ENCODE assay signal across 33 cellular contexts in genomic region chr12:100779191-100779590, GRCh38. TPM values are rescaled to one million over a fixed set of nuclear protein-coding genes. Genes with fewer than 3 reads are reported as not detected.
"Had no signal": no experiment of that assay in that cellular context is flagged by ENCODE, and none has a peak within 500 bp of the region (broad histone marks: within the 10 kb centered on the region; RNA-seq: fewer than 3 reads in every experiment).

No MANE protein-coding gene starts in this region.

- H2AFZ ChIP-seq: hepatocyte had no signal

- H3K4me1 ChIP-seq: ascending aorta, esophagus muscularis mucosa, foreskin keratinocyte, gastrocnemius medialis, heart left ventricle had no signal

- H3K9me3 Mint-ChIP-seq: activated CD4-positive, alpha-beta memory T cell treated with anti-CD3 and anti-CD28 coated beads, Interleukin-2, amount 10 ng/mL, durations not matched to agents 7 days and 5 days; activated CD4-positive, alpha-beta T cell treated with anti-CD3 and anti-CD28 coated beads, Interleukin-2, amount 10 ng/mL, durations not matched to agents 24 days and 14 days; activated naive CD8-positive, alpha-beta T cell treated with anti-CD3 and anti-CD28 coated beads, Interleukin-2, amount 10 ng/mL, durations not matched to agents 7 days and 5 days; activated T-cell treated with anti-CD3 and anti-CD28 coated beads, Interleukin-2, amount 50 U/mL, for 24 hours; activated T-cell treated with anti-CD3 and anti-CD28 coated beads, Interleukin-2, amount 50 U/mL, for 72 hours; T-helper 2 cell treated with Interferon-gamma antibody and Interleukin-4, amounts not matched to agents 5 μg/mL and 100 μg/mL, for 36 hours had no signal

- DNase-seq: activated CD4-positive, alpha-beta memory T cell treated with anti-CD3 and anti-CD28 coated beads, Interleukin-2, amount 10 ng/mL, durations not matched to agents 7 days and 5 days; activated CD4-positive, alpha-beta T cell treated with anti-CD3 and anti-CD28 coated beads for 36 hours; activated CD4-positive, alpha-beta T cell treated with anti-CD3 and anti-CD28 coated beads, Interleukin-2, amount 10 ng/mL, durations not matched to agents 24 days and 14 days; activated CD4-positive, alpha-beta T cell treated with anti-CD3 and anti-CD28 coated beads, Interleukin-2, amount 50 U/mL, for 4 hours; activated CD4-positive, CD25-positive, alpha-beta regulatory T cell; activated CD4-positive, CD25-positive, alpha-beta regulatory T cell treated with anti-CD3 and anti-CD28 coated beads, Interleukin-2, amount 50 U/mL, for 72 hours; activated CD8-positive, alpha-beta memory T cell treated with anti-CD3 and anti-CD28 coated beads, Interleukin-2, amount 50 U/mL, for 48 hours; activated gamma-delta T cell; activated naive CD4-positive, alpha-beta T cell; activated naive CD4-positive, alpha-beta T cell treated with anti-CD3 and anti-CD28 coated beads, Interleukin-2, amount 10 ng/mL, durations not matched to agents 7 days and 5 days; activated naive CD8-positive, alpha-beta T cell treated with anti-CD3 and anti-CD28 coated beads, Interleukin-2, amount 10 ng/mL, durations not matched to agents 7 days and 5 days; activated T-cell treated with anti-CD3 and anti-CD28 coated beads for 4 hours; activated T-cell treated with anti-CD3 and anti-CD28 coated beads, Interleukin-2, amount 50 U/mL, for 24 hours; activated T-cell treated with anti-CD3 and anti-CD28 coated beads, Interleukin-2, amount 50 U/mL, for 72 hours; brain microvascular endothelial cell; caudate nucleus; cortex of kidney; dermis blood vessel endothelial cell; effector CD4-positive, alpha-beta T cell; effector memory CD8-positive, alpha-beta T cell; erythroblast; foreskin keratinocyte; gastrocnemius medialis; glutamatergic neuron; heart left ventricle; T-helper 17 cell; T1000; WERI-Rb-1 had no signal

- H3K79me2 ChIP-seq: hepatocyte had no signal

- ATAC-seq: activated CD4-positive, alpha-beta T cell treated with anti-CD3 and anti-CD28 coated beads for 36 hours; activated naive CD4-positive, alpha-beta T cell treated with anti-CD3 and anti-CD28 coated beads, Interleukin-2, amount 50 U/mL, for 72 hours; activated T-cell treated with anti-CD3 and anti-CD28 coated beads, Interleukin-2, amount 50 U/mL, for 72 hours; effector memory CD8-positive, alpha-beta T cell; foreskin keratinocyte; gastrocnemius medialis; heart left ventricle; T-helper 17 cell had no signal

- H3K27me3 Mint-ChIP-seq: activated CD4-positive, alpha-beta memory T cell treated with anti-CD3 and anti-CD28 coated beads, Interleukin-2, amount 10 ng/mL, durations not matched to agents 7 days and 5 days; activated CD4-positive, alpha-beta T cell treated with anti-CD3 and anti-CD28 coated beads for 36 hours; activated CD4-positive, alpha-beta T cell treated with anti-CD3 and anti-CD28 coated beads, Interleukin-2, amount 10 ng/mL, durations not matched to agents 24 days and 14 days; activated naive CD4-positive, alpha-beta T cell treated with anti-CD3 and anti-CD28 coated beads, Interleukin-2, amount 10 ng/mL, durations not matched to agents 7 days and 5 days; activated T-cell treated with anti-CD3 and anti-CD28 coated beads, Interleukin-2, amount 50 U/mL, for 24 hours; effector memory CD8-positive, alpha-beta T cell; T-helper 17 cell had no signal

- H3K36me3 Mint-ChIP-seq: activated naive CD4-positive, alpha-beta T cell treated with anti-CD3 and anti-CD28 coated beads, Interleukin-2, amount 10 ng/mL, durations not matched to agents 7 days and 5 days; activated naive CD4-positive, alpha-beta T cell treated with anti-CD3 and anti-CD28 coated beads, Interleukin-2, amount 50 U/mL, for 72 hours; activated naive CD8-positive, alpha-beta T cell treated with anti-CD3 and anti-CD28 coated beads, Interleukin-2, amount 10 ng/mL, durations not matched to agents 7 days and 5 days had no signal

- H3K4me1 Mint-ChIP-seq: activated CD4-positive, alpha-beta memory T cell treated with anti-CD3 and anti-CD28 coated beads, Interleukin-2, amount 10 ng/mL, durations not matched to agents 7 days and 5 days; activated CD4-positive, alpha-beta T cell treated with anti-CD3 and anti-CD28 coated beads for 36 hours; activated CD4-positive, alpha-beta T cell treated with anti-CD3 and anti-CD28 coated beads, Interleukin-2, amount 10 ng/mL, durations not matched to agents 24 days and 14 days; activated naive CD4-positive, alpha-beta T cell treated with anti-CD3 and anti-CD28 coated beads, Interleukin-2, amount 10 ng/mL, durations not matched to agents 7 days and 5 days; activated naive CD8-positive, alpha-beta T cell treated with anti-CD3 and anti-CD28 coated beads, Interleukin-2, amount 10 ng/mL, durations not matched to agents 7 days and 5 days; T-helper 17 cell had no signal

- H3K27me3 ChIP-seq: ascending aorta, brain microvascular endothelial cell, foreskin keratinocyte, gastrocnemius medialis, hepatocyte had no signal

- H3K4me3 Mint-ChIP-seq: activated CD4-positive, alpha-beta memory T cell treated with anti-CD3 and anti-CD28 coated beads, Interleukin-2, amount 10 ng/mL, durations not matched to agents 7 days and 5 days; activated CD4-positive, alpha-beta T cell treated with anti-CD3 and anti-CD28 coated beads for 36 hours; activated CD4-positive, alpha-beta T cell treated with anti-CD3 and anti-CD28 coated beads, Interleukin-2, amount 10 ng/mL, durations not matched to agents 24 days and 14 days; activated naive CD4-positive, alpha-beta T cell treated with anti-CD3 and anti-CD28 coated beads, Interleukin-2, amount 10 ng/mL, durations not matched to agents 7 days and 5 days; activated naive CD8-positive, alpha-beta T cell treated with anti-CD3 and anti-CD28 coated beads, Interleukin-2, amount 10 ng/mL, durations not matched to agents 7 days and 5 days; activated T-cell treated with anti-CD3 and anti-CD28 coated beads, Interleukin-2, amount 50 U/mL, for 24 hours; activated T-cell treated with anti-CD3 and anti-CD28 coated beads, Interleukin-2, amount 50 U/mL, for 72 hours; effector memory CD8-positive, alpha-beta T cell; T-helper 17 cell; T-helper 2 cell treated with Interferon-gamma antibody and Interleukin-4, amounts not matched to agents 5 μg/mL and 100 μg/mL, for 36 hours had no signal

- H3K4me2 ChIP-seq: hepatocyte had no signal

- H3K4me3 ChIP-seq: ascending aorta, esophagus muscularis mucosa, gastrocnemius medialis, heart left ventricle, hepatocyte had no signal

- H3K27ac ChIP-seq: ascending aorta, brain microvascular endothelial cell, esophagus muscularis mucosa, foreskin keratinocyte, gastrocnemius medialis, heart left ventricle, hepatocyte, WERI-Rb-1 had no signal

- H3K27ac Mint-ChIP-seq: activated CD4-positive, alpha-beta memory T cell treated with anti-CD3 and anti-CD28 coated beads, Interleukin-2, amount 10 ng/mL, durations not matched to agents 7 days and 5 days; activated CD4-positive, alpha-beta T cell treated with anti-CD3 and anti-CD28 coated beads for 36 hours; activated CD4-positive, alpha-beta T cell treated with anti-CD3 and anti-CD28 coated beads, Interleukin-2, amount 10 ng/mL, durations not matched to agents 24 days and 14 days; activated naive CD4-positive, alpha-beta T cell treated with anti-CD3 and anti-CD28 coated beads, Interleukin-2, amount 10 ng/mL, durations not matched to agents 7 days and 5 days; activated naive CD4-positive, alpha-beta T cell treated with anti-CD3 and anti-CD28 coated beads, Interleukin-2, amount 50 U/mL, for 72 hours; activated naive CD8-positive, alpha-beta T cell treated with anti-CD3 and anti-CD28 coated beads, Interleukin-2, amount 10 ng/mL, durations not matched to agents 7 days and 5 days; activated T-cell treated with anti-CD3 and anti-CD28 coated beads, Interleukin-2, amount 50 U/mL, for 24 hours; activated T-cell treated with anti-CD3 and anti-CD28 coated beads, Interleukin-2, amount 50 U/mL, for 72 hours; effector memory CD8-positive, alpha-beta T cell; T-helper 17 cell; T-helper 2 cell treated with Interferon-gamma antibody and Interleukin-4, amounts not matched to agents 5 μg/mL and 100 μg/mL, for 36 hours had no signal

- H3K36me3 ChIP-seq: ascending aorta, brain microvascular endothelial cell, esophagus muscularis mucosa, gastrocnemius medialis, heart left ventricle, WERI-Rb-1 had no signal

RNA-seq across cellular contexts. Expression of gene ANO4, which starts 15.4 kb away (rescaled TPM):
- total RNA-seq: activated CD4-positive, alpha-beta memory T cell treated with anti-CD3 and anti-CD28 coated beads, Interleukin-2, amount 10 ng/mL, durations not matched to agents 7 days and 5 days; activated CD4-positive, alpha-beta T cell treated with anti-CD3 and anti-CD28 coated beads for 36 hours; activated CD4-positive, alpha-beta T cell treated with anti-CD3 and anti-CD28 coated beads, Interleukin-2, amount 10 ng/mL, durations not matched to agents 24 days and 14 days; activated naive CD4-positive, alpha-beta T cell treated with anti-CD3 and anti-CD28 coated beads, Interleukin-2, amount 50 U/mL, for 72 hours; activated naive CD8-positive, alpha-beta T cell treated with anti-CD3 and anti-CD28 coated beads, Interleukin-2, amount 10 ng/mL, durations not matched to agents 7 days and 5 days; activated T-cell treated with anti-CD3 and anti-CD28 coated beads, Interleukin-2, amount 50 U/mL, for 72 hours; T-helper 17 cell had no signal
